ENCODE assay signal across 7 cellular contexts in the genomic region with DNA sequence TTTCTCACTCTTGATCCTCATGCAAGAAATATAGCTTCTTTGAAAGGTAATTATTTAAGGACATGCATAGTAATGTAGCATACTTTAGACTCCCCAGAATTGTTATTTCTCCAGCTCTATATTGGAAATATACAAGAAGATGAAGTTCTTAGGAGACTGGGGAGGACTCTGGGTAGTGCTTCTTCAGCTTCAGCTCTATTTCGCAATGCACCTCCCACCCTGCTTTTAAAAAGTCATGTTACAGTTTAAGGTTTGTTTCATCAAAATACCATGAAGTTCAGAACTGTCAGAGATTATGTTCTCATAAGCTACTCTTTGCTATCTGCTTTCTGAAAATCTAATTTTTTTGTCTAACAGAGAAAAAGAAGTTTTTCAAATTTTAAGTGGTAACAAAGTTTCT.
"Had no signal": no experiment of that assay in that cellular context is flagged by ENCODE, and none has a peak within 500 bp of the region (broad histone marks: within the 10 kb centered on the region; RNA-seq: fewer than 3 reads in every experiment).

No MANE protein-coding gene starts in this region.

- H3K4me2 ChIP-seq: KMS-11 had no signal

- H3K9ac ChIP-seq: GM23248, KMS-11 had no signal

- H3K4me3 ChIP-seq: GM23248, HAP-1 had no signal

- H3K36me3 ChIP-seq: HAP-1 had no signal

- H3K27ac ChIP-seq: GM23248, KMS-11 had no signal

- DNase-seq: GM23248, GOT3, HFFc6, KBM-7 had no signal

- H3K9me3 ChIP-seq: HAP-1 had no signal

- ATAC-seq: HCT116 had no signal

- H2AFZ ChIP-seq: GM23248 had no signal

- H3K4me1 ChIP-seq: HAP-1 had no signal
